ENCODE assay signal across 13 cellular contexts in the genomic region with DNA sequence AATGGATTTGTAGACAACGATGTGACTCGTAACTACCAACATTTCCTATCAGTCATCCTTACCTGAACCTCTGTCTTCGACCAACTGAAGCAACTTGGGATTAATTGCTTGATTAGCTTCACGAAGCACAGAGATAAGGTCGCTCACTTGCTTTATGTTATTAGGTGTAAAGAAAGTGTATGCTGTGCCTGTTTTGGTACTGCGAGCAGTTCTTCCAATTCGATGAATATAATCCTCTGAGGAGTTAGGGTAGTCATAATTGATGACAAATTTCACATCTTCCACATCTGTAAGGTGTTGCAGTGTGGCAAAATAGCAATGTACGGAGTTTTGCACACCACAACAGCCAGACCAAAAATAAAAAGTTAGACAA. TPM values are rescaled to one million over a fixed set of nuclear protein-coding genes. Genes with fewer than 3 reads are reported as not detected.
A peak's percentile ranks its signal among the peaks of the same experiment; 100 is the strongest.
DNase-seq lines count a peak whose midpoint lies in the region; ATAC-seq, FAIRE-seq and TF ChIP-seq lines count a peak whose summit lies in the region.
"Had no signal": no experiment of that assay in that cellular context is flagged by ENCODE, and none has a peak within 500 bp of the region (broad histone marks: within the 10 kb centered on the region; RNA-seq: fewer than 3 reads in every experiment).

No MANE protein-coding gene starts in this region.

- no peak overlapping the region for H2AK5ac ChIP-seq in mesendoderm (ENCODE audit: low read length)

- peaks cover 51% of the 10 kb centered on the region for H3K4me1 ChIP-seq in CD4-positive, CD25-positive, alpha-beta regulatory T cell (ENCODE audit: control insufficient read depth, insufficient read depth, low read length, poor library complexity, severe bottlenecking)
- H3K4me1 ChIP-seq in GM23248 (ENCODE audit: insufficient read depth) (peaks cover 73% of the 10 kb centered on the region), astrocyte (ENCODE audit: insufficient read depth, low read length) (peaks cover 45% of the 10 kb centered on the region), mesendoderm (ENCODE audit: control insufficient read depth, low read depth, low read length) (no peaks in the 10 kb centered on the region), colonic mucosa (peaks cover 13% of the 10 kb centered on the region), SJCRH30 (peaks cover 19% of the 10 kb centered on the region)

- H3K9ac ChIP-seq in GM23248 (peak overlapping the region; percentile 77; the same call in 1 of the 2 replicates), astrocyte (ENCODE audit: low read length) (peak overlapping the region; percentile 4), mesendoderm (ENCODE audit: low read length) (no peak overlapping the region), colonic mucosa (ENCODE audit: low read depth in 2 of 2, low read length in 2 of 2) (no peak overlapping the region)

- no peak overlapping the region for H3K56ac ChIP-seq in mesendoderm (ENCODE audit: low read length)

- H3K79me1 ChIP-seq in mesendoderm (ENCODE audit: low read length) = peaks cover 17% of the 10 kb centered on the region

- intact Hi-C loops in colonic mucosa (cut with DNase I) = no loop called here

- peak overlapping the region in 2 of 3 donors; percentile 55 to 100 for H3K27ac Mint-ChIP-seq in CD4-positive, CD25-positive, alpha-beta regulatory T cell
- H3K27ac Mint-ChIP-seq in astrocyte (ENCODE audit: unreplicated experiment) = no peak overlapping the region
- peak overlapping the region in 1 of 3 experiments; percentile 46 for H3K27ac Mint-ChIP-seq in nephron

- H2BK5ac ChIP-seq in mesendoderm (ENCODE audit: low read length) = no peak overlapping the region

- TF ChIP-seq CTCF in astrocyte (IDR thresholded peaks at IDR 0.05; ENCODE audit: insufficient read depth, low read depth, low read length) (no peak), nephron (IDR thresholded peaks at IDR 0.05; ENCODE audit: unreplicated experiment in 3 of 3) (no peak), colonic mucosa (IDR thresholded peaks at IDR 0.05) (no peak)

- peak in 1 of 3 donors; percentile 22 for DNase-seq in CD4-positive, CD25-positive, alpha-beta regulatory T cell
- DNase-seq in GM23248 (peak; percentile 17), astrocyte (ENCODE audit: low read depth) (no peak), mesendoderm (no peak), colonic mucosa (no peak), SJCRH30 (no peak)
- DNase-seq: body of pancreas, kidney glomerular epithelial cell, NCI-H187 treated with DMSO at 0.1 percent for 48 hours, NCI-H774 had no signal

- no peaks in the 10 kb centered on the region for H3K9me3 ChIP-seq in CD4-positive, CD25-positive, alpha-beta regulatory T cell (ENCODE audit: control insufficient read depth in 2 of 2, low read length in 2 of 2)
- H3K9me3 ChIP-seq in GM23248 (ENCODE audit: low read depth) = no peaks in the 10 kb centered on the region
- no peaks in the 10 kb centered on the region for H3K9me3 ChIP-seq in astrocyte (ENCODE audit: insufficient read depth, low read depth, low read length)
- H3K9me3 ChIP-seq in colonic mucosa = no peaks in the 10 kb centered on the region
- no peaks in the 10 kb centered on the region for H3K9me3 ChIP-seq in SJCRH30 (replicated peaks)
- H3K9me3 ChIP-seq: body of pancreas had no signal

- H4K5ac ChIP-seq in mesendoderm (ENCODE audit: low read length) = no peak overlapping the region

- peaks cover 34 to 92% (median 76%) of the 10 kb centered on the region in 4 donors for H3K4me1 Mint-ChIP-seq in CD4-positive, CD25-positive, alpha-beta regulatory T cell
- peaks cover 51% of the 10 kb centered on the region for H3K4me1 Mint-ChIP-seq in astrocyte (ENCODE audit: low read depth, unreplicated experiment)
- H3K4me1 Mint-ChIP-seq in nephron = peaks cover 62% of the 10 kb centered on the region

- FAIRE-seq in astrocyte (lab: Jason Lieb, UNC) = no peak
- FAIRE-seq: endometrium had no signal

- no peaks in the 10 kb centered on the region for H3K27me3 ChIP-seq in CD4-positive, CD25-positive, alpha-beta regulatory T cell (ENCODE audit: control insufficient read depth, insufficient read depth, low read length)
- H3K27me3 ChIP-seq in GM23248 (replicated peaks; ENCODE audit: insufficient read depth) (no peaks in the 10 kb centered on the region), astrocyte (ENCODE audit: insufficient read depth, low read length) (no peaks in the 10 kb centered on the region), mesendoderm (ENCODE audit: insufficient read depth, low read length, poor library complexity) (no peaks in the 10 kb centered on the region), colonic mucosa (no peaks in the 10 kb centered on the region), SJCRH30 (no peaks in the 10 kb centered on the region)
- H3K27me3 ChIP-seq: body of pancreas had no signal

- 90 to 91% methylated on average over 8 of the region's 8 CpGs for WGBS in GM23248 (ENCODE audit: low coverage in 1 of 2, low lambda C conversion rate in 2 of 2, missing lambda C conversion rate in 2 of 2), 2 experiments
- no CpG with 5 or more reads among the region's 8 CpGs for WGBS in mesendoderm (ENCODE audit: extremely low coverage, insufficient coverage, low lambda C conversion rate)

- H3K4me3 Mint-ChIP-seq in CD4-positive, CD25-positive, alpha-beta regulatory T cell = peak overlapping the region; percentile 28 to 88 (median 52)
- H3K4me3 Mint-ChIP-seq in astrocyte (ENCODE audit: unreplicated experiment) = peak overlapping the region; percentile 30
- peak overlapping the region in 2 of 3 experiments; percentile 7 to 20 for H3K4me3 Mint-ChIP-seq in nephron

- H3K36me3 Mint-ChIP-seq in CD4-positive, CD25-positive, alpha-beta regulatory T cell = peaks cover 70% of the 10 kb centered on the region
- H3K36me3 Mint-ChIP-seq in astrocyte (ENCODE audit: low read depth, unreplicated experiment) (peaks cover 22% of the 10 kb centered on the region), nephron (ENCODE audit: low read depth) (peaks cover 69% of the 10 kb centered on the region)

- no peak overlapping the region for H2BK15ac ChIP-seq in mesendoderm (replicated peaks; ENCODE audit: low read depth)

- H4K20me1 ChIP-seq in GM23248 (ENCODE audit: insufficient read depth) (peaks cover 43% of the 10 kb centered on the region), astrocyte (ENCODE audit: insufficient read depth, low read length) (peaks cover 84% of the 10 kb centered on the region)

- H3F3A ChIP-seq in GM23248 (ENCODE audit: insufficient read depth) = peaks cover 81% of the 10 kb centered on the region

- H3K9me3 Mint-ChIP-seq in CD4-positive, CD25-positive, alpha-beta regulatory T cell = peaks cover 0 to 1% (median 0%) of the 10 kb centered on the region in 7 donors
- H3K9me3 Mint-ChIP-seq in astrocyte (ENCODE audit: unreplicated experiment) (no peaks in the 10 kb centered on the region), nephron (no peaks in the 10 kb centered on the region)

- no peak overlapping the region for H3K18ac ChIP-seq in mesendoderm (ENCODE audit: low read length)

- H3K9me2 ChIP-seq in GM23248 (ENCODE audit: insufficient read depth) = no peaks in the 10 kb centered on the region

- no peak overlapping the region for H4K8ac ChIP-seq in mesendoderm (ENCODE audit: low read depth, low read length)

- no peak overlapping the region for H3K4ac ChIP-seq in mesendoderm (ENCODE audit: low read depth, low read length)

- peaks cover 17% of the 10 kb centered on the region for H3K27me3 Mint-ChIP-seq in CD4-positive, CD25-positive, alpha-beta regulatory T cell
- H3K27me3 Mint-ChIP-seq in astrocyte (ENCODE audit: low read depth, unreplicated experiment) (no peaks in the 10 kb centered on the region), nephron (ENCODE audit: low read depth) (no peaks in the 10 kb centered on the region)

- H2AFZ ChIP-seq in GM23248 = no peak overlapping the region
- H2AFZ ChIP-seq in astrocyte (ENCODE audit: low read depth, low read length) = no peak overlapping the region

- in situ Hi-C loops in GM23248 (cut with MboI) = no loop called here

- H3K4me2 ChIP-seq in GM23248 (ENCODE audit: unreplicated experiment) = peak overlapping the region; percentile 8
- H3K4me2 ChIP-seq in astrocyte (ENCODE audit: low read length) = peak overlapping the region; percentile 12
- no peak overlapping the region for H3K4me2 ChIP-seq in mesendoderm (ENCODE audit: low read length)

- no peak for ATAC-seq in CD4-positive, CD25-positive, alpha-beta regulatory T cell (ENCODE audit: low read depth in 2 of 2)
- ATAC-seq: body of pancreas, Right ventricle myocardium inferior had no signal

- no peak overlapping the region for H3K23ac ChIP-seq in mesendoderm (ENCODE audit: low read length)

- H2BK120ac ChIP-seq in mesendoderm (ENCODE audit: low read depth, low read length) = no peak overlapping the region

- H3K27ac ChIP-seq in CD4-positive, CD25-positive, alpha-beta regulatory T cell (ENCODE audit: insufficient read depth, low read length, poor library complexity, severe bottlenecking) = no peak overlapping the region
- H3K27ac ChIP-seq in GM23248 (peak overlapping the region; percentile 86), astrocyte (ENCODE audit: low read depth, low read length) (no peak overlapping the region), mesendoderm (ENCODE audit: low read depth, low read length) (no peak overlapping the region), colonic mucosa (no peak overlapping the region), SJCRH30 (no peak overlapping the region)
- H3K27ac ChIP-seq: body of pancreas had no signal

- no peak overlapping the region for H3K4me3 ChIP-seq in CD4-positive, CD25-positive, alpha-beta regulatory T cell (ENCODE audit: low read depth, low read length)
- H3K4me3 ChIP-seq in GM23248 (no peak overlapping the region), astrocyte (ENCODE audit: insufficient read depth, low read depth, low read length) (no peak overlapping the region), mesendoderm (ENCODE audit: low read length) (no peak overlapping the region), colonic mucosa (no peak overlapping the region), SJCRH30 (no peak overlapping the region)
- H3K4me3 ChIP-seq: body of pancreas had no signal

- H3K79me2 ChIP-seq in GM23248 (ENCODE audit: insufficient read depth) = peaks cover 84% of the 10 kb centered on the region
- peaks cover 80% of the 10 kb centered on the region for H3K79me2 ChIP-seq in astrocyte (ENCODE audit: insufficient read depth, low read length)
- H3K79me2 ChIP-seq in mesendoderm (ENCODE audit: control insufficient read depth, insufficient read depth, low read length) = peaks cover 53% of the 10 kb centered on the region

- peaks cover 67% of the 10 kb centered on the region for H3K36me3 ChIP-seq in CD4-positive, CD25-positive, alpha-beta regulatory T cell (ENCODE audit: control insufficient read depth, insufficient read depth, low read length)
- peaks cover 76% of the 10 kb centered on the region for H3K36me3 ChIP-seq in GM23248 (ENCODE audit: low read depth)
- H3K36me3 ChIP-seq in astrocyte (ENCODE audit: insufficient read depth, low read length) = peaks cover 71% of the 10 kb centered on the region
- H3K36me3 ChIP-seq in mesendoderm (ENCODE audit: control insufficient read depth, insufficient read depth, low read length) = peaks cover 31% of the 10 kb centered on the region
- H3K36me3 ChIP-seq in colonic mucosa = peaks cover 36% of the 10 kb centered on the region
- H3K36me3 ChIP-seq in SJCRH30 = peaks cover 77% of the 10 kb centered on the region

RNA-seq across cellular contexts. Expression of a gene that starts 3.6 kb away (rescaled TPM):
- total RNA-seq in CD4-positive, CD25-positive, alpha-beta regulatory T cell = 49.3 TPM
- polyA plus RNA-seq in CD4-positive, CD25-positive, alpha-beta regulatory T cell = 10 to 100 TPM; 10.2 to 11.1 (median 10.2) TPM
- 3.4 and 3.7 TPM in 2 replicates for total RNA-seq in GM23248 (2014; rRNA removed; shearing (Covaris generic))
- 6.6 and 8.6 TPM in 2 replicates for polyA plus RNA-seq in GM23248 (2016; fragmentation: Nextera tagmentation; extraction: Ambion mirVana)
- 13.7 and 16.2 TPM in 2 replicates for total RNA-seq in astrocyte
- polyA plus RNA-seq in mesendoderm (2013, experiment 1 of 2) = 14.5 TPM
- polyA plus RNA-seq in mesendoderm (2013, experiment 2 of 2) = 14.9 TPM
- 10 to 100 TPM; 10.5 to 12.3 TPM for total RNA-seq in colonic mucosa
- total RNA-seq in SJCRH30 (2014; rRNA removed; shearing (Covaris generic)) = 14.1 and 18.2 TPM in 2 replicates

RNA-seq across cellular contexts. Expression of a gene that starts 5.6 kb away (rescaled TPM):
- 2,976 TPM for total RNA-seq in CD4-positive, CD25-positive, alpha-beta regulatory T cell
- 1,000 to 10,000 TPM in 3 of 4 donors, 100 to 1,000 TPM in 1; 887 to 1,222 (median 1,070) TPM for polyA plus RNA-seq in CD4-positive, CD25-positive, alpha-beta regulatory T cell
- 241 and 303 TPM in 2 replicates for total RNA-seq in GM23248 (2014; rRNA removed; shearing (Covaris generic))
- 595 and 643 TPM in 2 replicates for polyA plus RNA-seq in GM23248 (2016; fragmentation: Nextera tagmentation; extraction: Ambion mirVana)
- total RNA-seq in astrocyte (549 and 555 TPM in 2 replicates), colonic mucosa (100 to 1,000 TPM; 369 to 444 TPM)
- polyA plus RNA-seq in mesendoderm (2013, experiment 1 of 2) = 740 TPM
- polyA plus RNA-seq in mesendoderm (2013, experiment 2 of 2) = 740 TPM
- total RNA-seq in SJCRH30 (2014; rRNA removed; shearing (Covaris generic)) = 467 and 603 TPM in 2 replicates

RNA-seq across cellular contexts. Expression of a gene that starts 6.3 kb away (rescaled TPM):
- total RNA-seq in CD4-positive, CD25-positive, alpha-beta regulatory T cell = 173 TPM
- 10 to 100 TPM in 3 of 4 donors, 1 to 10 TPM in 1; 9.2 to 11.6 (median 10.8) TPM for polyA plus RNA-seq in CD4-positive, CD25-positive, alpha-beta regulatory T cell
- 13.2 and 16.8 TPM in 2 replicates for total RNA-seq in GM23248 (2014; rRNA removed; shearing (Covaris generic))
- 14.2 and 17.5 TPM in 2 replicates for polyA plus RNA-seq in GM23248 (2016; fragmentation: Nextera tagmentation; extraction: Ambion mirVana)
- 29.7 and 35.2 TPM in 2 replicates for total RNA-seq in astrocyte
- polyA plus RNA-seq in mesendoderm (2013, experiment 1 of 2) = 47.9 TPM
- polyA plus RNA-seq in mesendoderm (2013, experiment 2 of 2) = 47.5 TPM
- total RNA-seq in colonic mucosa = 10 to 100 TPM; 26.4 to 28.5 TPM
- total RNA-seq in SJCRH30 (2014; rRNA removed; shearing (Covaris generic)) = 22.4 and 34.2 TPM in 2 replicates

RNA-seq across cellular contexts. Expression of a gene that starts 51.6 kb away (rescaled TPM):
- total RNA-seq in CD4-positive, CD25-positive, alpha-beta regulatory T cell = 0.67 TPM
- polyA plus RNA-seq in CD4-positive, CD25-positive, alpha-beta regulatory T cell = not detected
- total RNA-seq in GM23248 (2014; rRNA removed; shearing (Covaris generic)) = 4.7 and 11.7 TPM in 2 replicates
- polyA plus RNA-seq in GM23248 (2016; fragmentation: Nextera tagmentation; extraction: Ambion mirVana) = 6.3 and 6.5 TPM in 2 replicates
- total RNA-seq in astrocyte (0.91 and 1.9 TPM in 2 replicates), colonic mucosa (1 to 10 TPM; 2.0 to 5.3 TPM)
- not detected for polyA plus RNA-seq in mesendoderm (2013, experiment 1 of 2)
- polyA plus RNA-seq in mesendoderm (2013, experiment 2 of 2) = not detected
- total RNA-seq in SJCRH30 (2014; rRNA removed; shearing (Covaris generic)) = 1.9 and 2.1 TPM in 2 replicates

Comparison
In these comparisons a context has a peak if more than half of its experiments do, and no peak if none do; other contexts are left out.
1. H3K9ac ChIP-seq: peak in GM23248 (single experiment) and astrocyte (single experiment); none in mesendoderm (single experiment) and colonic mucosa (0 of 2).
2. Peak in every context shown above with its lines, with median percentiles within 50 percentile points of each other: H3K4me3 Mint-ChIP-seq.